In the genomic region with DNA sequence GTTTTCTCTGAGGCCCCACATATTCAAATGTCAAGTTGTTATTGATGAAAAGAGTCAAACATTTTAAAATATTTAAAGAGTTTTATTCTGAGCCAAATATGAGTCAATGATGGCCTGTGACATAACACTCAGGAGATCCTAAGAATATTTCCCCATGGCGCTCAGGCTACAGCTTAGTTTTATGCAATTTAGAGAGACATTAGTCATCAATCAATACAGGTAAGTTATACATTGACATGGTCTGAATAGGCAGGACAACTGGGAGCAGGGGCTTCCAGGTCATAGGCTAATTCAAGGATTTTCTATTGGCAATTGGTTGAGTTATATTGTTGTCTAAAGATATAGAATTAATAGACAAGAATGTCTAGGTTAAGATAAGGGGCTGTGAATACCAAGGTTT, we compare ENCODE assay signal across 15 cellular contexts. TPM values are rescaled to one million over a fixed set of nuclear protein-coding genes. Genes with fewer than 3 reads are reported as not detected.
DNase-seq lines count a peak whose midpoint lies in the region; ATAC-seq, FAIRE-seq and TF ChIP-seq lines count a peak whose summit lies in the region.
"Not testable (repeated sequence)": the region's sequence is repeated elsewhere in the genome, so short reads cannot be mapped to it uniquely, and the experiment has no call there.
"Had no signal": no experiment of that assay in that cellular context is flagged by ENCODE, and none has a peak within 500 bp of the region (broad histone marks: within the 10 kb centered on the region; RNA-seq: fewer than 3 reads in every experiment).

No MANE protein-coding gene starts in this region.

- not testable (repeated sequence) for ATAC-seq in K562
- ATAC-seq in HepG2, result peak; percentile 92

- not testable (repeated sequence) for H3K4me3 ChIP-seq in K562; hepatocyte; HepG2 (replicated peaks in 1 of 3; ENCODE audit: insufficient read depth in 1 of 3, low read depth in 2 of 3, low read length in 3 of 3); small intestine (ENCODE audit: low read depth in 1 of 2, low read length in 2 of 2)

- not testable (repeated sequence) for H3K4me1 ChIP-seq in K562 (replicated peaks in 1 of 2; ENCODE audit: control insufficient read depth in 2 of 2, insufficient read depth in 2 of 2, low read length in 2 of 2); hepatocyte (ENCODE audit: insufficient read depth); small intestine (ENCODE audit: control insufficient read depth in 2 of 2, insufficient read depth in 1 of 2, low read depth in 1 of 2, low read length in 1 of 2)
- peaks cover 23% of the 10 kb centered on the region for H3K4me1 ChIP-seq in HepG2 (ENCODE audit: insufficient read depth, low read length)

- peak overlapping the region; percentile 72 for H3K27ac ChIP-seq in K562 (ENCODE audit: extremely low read depth, low read depth, low read length)
- H3K27ac ChIP-seq in hepatocyte, result peak overlapping the region; percentile 87
- not testable (repeated sequence) for H3K27ac ChIP-seq in HepG2 (ENCODE audit: extremely low read length, insufficient read depth, low read length); small intestine (ENCODE audit: low read depth in 1 of 2, low read length in 1 of 2)

- not testable (repeated sequence) for H3K9ac ChIP-seq in K562 (ENCODE audit: insufficient read depth in 1 of 2, low read depth in 2 of 2, low read length in 2 of 2); HepG2 (ENCODE audit: insufficient read depth, low read depth, low read length)

- CTCF ChIA-PET in Calu3 (lab: Charles Lee), result interaction anchor here (0.8 to 1.5 kb wide), 3 partner anchors 9 to 706 kb away, joined by 3 to 4 read pairs (median 3); no protein-coding TSS in a partner anchor
- CTCF ChIA-PET in K562 (lab: Yijun Ruan, JAX; ENCODE audit: low intra/inter-chr PET ratio); HepG2 (lab: Yijun Ruan, JAX; ENCODE audit: low intra/inter-chr PET ratio, low total read pairs): not testable (repeated sequence)

- not testable (repeated sequence) for DNase-seq in Calu3; K562 (ENCODE audit: extremely low read depth in 1 of 4, low spot score in 3 of 4)
- DNase-seq in hepatocyte (ENCODE audit: low spot score) (peak; percentile 16), HepG2 (ENCODE audit: low spot score) (peak; percentile 44), mucosa of gallbladder (ENCODE audit: low spot score) (peak; percentile 52), small intestine (peak; percentile 82)

- in situ Hi-C loops in K562 (cut with MboI); HepG2 (cut with HindIII; ENCODE audit: extremely low pct_ligation_motif_present, low pct_unique_long_range_greater_than_20kb): not testable (repeated sequence)

- POLR2A ChIA-PET in K562 (lab: Yijun Ruan, JAX), result interaction anchor here (1.1 to 1.2 kb wide), 3 partner anchors 19 to 130 kb away, joined by 3 read pairs; no protein-coding TSS in a partner anchor
- POLR2A ChIA-PET in HepG2 (lab: Yijun Ruan, JAX), result not testable (repeated sequence)

- H2AFZ ChIP-seq in K562 (ENCODE audit: low read depth, low read length); hepatocyte; HepG2 (ENCODE audit: low read length): not testable (repeated sequence)

- H3K79me2 ChIP-seq in K562 (ENCODE audit: control insufficient read depth, insufficient read depth, low read length); hepatocyte; HepG2 (ENCODE audit: insufficient read depth, low read length): not testable (repeated sequence)

- not testable (repeated sequence) for H3K9me3 Mint-ChIP-seq in Calu3 (ENCODE audit: low read depth, unreplicated experiment)

- TF ChIP-seq CTCF in Calu3 (IDR thresholded peaks at IDR 0.05; ENCODE audit: unreplicated experiment); K562 (IDR thresholded peaks at IDR 0.05 in 2 of 3, conservative IDR thresholded peaks at IDR 0.05 in 1 of 3; ENCODE audit: insufficient read depth in 2 of 3, low read depth in 1 of 3, low read length in 3 of 3); hepatocyte (IDR thresholded peaks at IDR 0.05; ENCODE audit: poor library complexity); HepG2 (CRISPR knock-in tag; IDR thresholded peaks at IDR 0.05): not testable (repeated sequence)

- not testable (repeated sequence) for H3K36me3 ChIP-seq in K562 (ENCODE audit: control insufficient read depth, insufficient read depth, low read length); hepatocyte (replicated peaks; ENCODE audit: insufficient read depth, low read depth); HepG2 (replicated peaks in 1 of 2; ENCODE audit: control insufficient read depth in 1 of 2, insufficient read depth in 2 of 2, low read length in 2 of 2); small intestine (ENCODE audit: control insufficient read depth in 2 of 2, insufficient read depth in 2 of 2, low read length in 2 of 2)

- H3K9me2 ChIP-seq in hepatocyte (replicated peaks; ENCODE audit: insufficient read depth), result not testable (repeated sequence)

- not testable (repeated sequence) for H3K4me2 ChIP-seq in K562 (ENCODE audit: insufficient read depth, low read length); HepG2 (ENCODE audit: low read depth, low read length)
- H3K4me2 ChIP-seq in hepatocyte, result peak overlapping the region; percentile 65

- H3K36me3 Mint-ChIP-seq in Calu3 (ENCODE audit: insufficient read depth, unreplicated experiment), result not testable (repeated sequence)

- not testable (repeated sequence) for H3K27me3 ChIP-seq in K562 (ENCODE audit: control insufficient read depth in 2 of 2, insufficient read depth in 2 of 2, low read length in 2 of 2); hepatocyte; HepG2 (ENCODE audit: control insufficient read depth in 1 of 2, insufficient read depth in 2 of 2, low read length in 2 of 2); small intestine (ENCODE audit: control insufficient read depth in 2 of 2, insufficient read depth in 2 of 2, low read length in 2 of 2)

- not testable (repeated sequence) for H3K9me1 ChIP-seq in K562 (ENCODE audit: control insufficient read depth, insufficient read depth, low read length)

- TF ChIP-seq EP300 in K562 (IDR thresholded peaks at IDR 0.05; ENCODE audit: low read length); HepG2 (CRISPR knock-in tag; IDR thresholded peaks at IDR 0.05; ENCODE audit: borderline replicate concordance): not testable (repeated sequence)
- peak in 1 of 2 experiments; percentile 67; a peak in 1 of 4 replicates for TF ChIP-seq EP300 in HepG2 (IDR thresholded peaks at IDR 0.05; ENCODE audit: low read depth in 2 of 2, low read length in 2 of 2)

- peaks cover 31% of the 10 kb centered on the region for H3K4me1 Mint-ChIP-seq in Calu3 (ENCODE audit: low read depth, unreplicated experiment)

- peak overlapping the region; percentile 66 for H3K27ac Mint-ChIP-seq in Calu3 (ENCODE audit: unreplicated experiment)

- intact Hi-C loops in Calu3 (cut with micrococcal nuclease; ENCODE audit: unreplicated experiment), result not testable (repeated sequence)
- intact Hi-C loops in K562 (cut with micrococcal nuclease) (loop anchor here (10.0 kb wide), 1 partner anchor 55 kb away; no protein-coding TSS in a partner anchor), HepG2 (cut with micrococcal nuclease; ENCODE audit: unreplicated experiment) (loop anchor here (5.0 kb wide), 1 partner anchor 908 kb away; no protein-coding TSS in a partner anchor)

- TF ChIP-seq RAD21 in K562 (CRISPR knock-in tag; conservative IDR thresholded peaks at IDR 0.05 in 1 of 2, IDR thresholded peaks at IDR 0.05 in 1 of 2); HepG2 (CRISPR knock-in tag; IDR thresholded peaks at IDR 0.05): not testable (repeated sequence)

- H3K27me3 Mint-ChIP-seq in Calu3 (ENCODE audit: unreplicated experiment), result not testable (repeated sequence)

- 13% methylated on average over 1 of the region's 1 CpG for WGBS in K562 (ENCODE audit: insufficient coverage, low coverage, missing lambda C conversion rate)
- WGBS in hepatocyte (ENCODE audit: low lambda C conversion rate, missing lambda C conversion rate), result 61% methylated on average over 1 of the region's 1 CpG
- WGBS in HepG2 (ENCODE audit: low lambda C conversion rate), result 36% methylated on average over 1 of the region's 1 CpG
- 21 to 48% (median 33%) methylated on average over 1 of the region's 1 CpG for WGBS in small intestine, 3 donors

- H3K4me3 Mint-ChIP-seq in Calu3 (ENCODE audit: low read depth, unreplicated experiment), result peak overlapping the region; percentile 13

- TF ChIP-seq POLR2A in K562 (conservative IDR thresholded peaks at IDR 0.05); HepG2 (IDR thresholded peaks at IDR 0.05; ENCODE audit: insufficient read depth in 1 of 2, low read depth in 2 of 2, low read length in 2 of 2): not testable (repeated sequence)

- not testable (repeated sequence) for BruUV-seq in Calu3 (replicated peaks; lab: Mats Ljungman, UMichigan); K562 (replicated peaks; lab: Mats Ljungman, UMichigan); HepG2 (replicated peaks; lab: Mats Ljungman, UMichigan)

- FAIRE-seq in K562 (lab: Jason Lieb, UNC); HepG2 (lab: Jason Lieb, UNC): not testable (repeated sequence)
- FAIRE-seq in small intestine (lab: Jason Lieb, UNC), result peak; percentile 95

- H4K20me1 ChIP-seq in K562 (replicated peaks; ENCODE audit: control insufficient read depth, insufficient read depth, low read length); hepatocyte (ENCODE audit: insufficient read depth, poor library complexity, severe bottlenecking); HepG2 (ENCODE audit: insufficient read depth, low read length): not testable (repeated sequence)

- H3K9me3 ChIP-seq in K562 (replicated peaks; ENCODE audit: control insufficient read depth, insufficient read depth, low read depth, low read length); hepatocyte (ENCODE audit: low read depth); HepG2 (ENCODE audit: low read length); small intestine (ENCODE audit: control insufficient read depth, low read depth): not testable (repeated sequence)

RNA-seq across cellular contexts. Expression of gene UGT2B11, which starts 34.7 kb away (rescaled TPM):
- not detected in 2 replicates for total RNA-seq in Calu3 (2022)
- not detected in 2 replicates for total RNA-seq in K562 (2011; cell fraction: chromatin; rRNA removed; ENCODE audit: low replicate concordance)
- total RNA-seq in K562 (2011; cell fraction: nucleolus; rRNA removed), result not detected in 2 replicates
- not detected in 2 replicates for total RNA-seq in K562 (2011; cell fraction: nucleoplasm; rRNA removed)
- not detected in 2 replicates for total RNA-seq in K562 (2014; rRNA removed)
- not detected in 2 replicates for total RNA-seq in K562 (2014; rRNA removed; fragmentation: Illumina TruSeq; extraction: Trizol)
- not detected in 2 replicates for total RNA-seq in K562 (2015; rRNA removed; fragmentation: Illumina TruSeq; extraction: Trizol)
- total RNA-seq in K562 (2021), result not detected in 2 replicates
- polyA plus RNA-seq in K562 (2011; rRNA removed), result 0.06 and 0.08 TPM in 2 replicates
- polyA plus RNA-seq in K562 (2011; cell fraction: cytosol; rRNA removed), result 0.06 and 0.15 TPM in 2 replicates
- polyA plus RNA-seq in K562 (2011; cell fraction: nucleus; rRNA removed), result 0.17 TPM in 1 of 2 replicates, not detected in the other
- not detected in 2 replicates for polyA plus RNA-seq in K562 (2012)
- polyA plus RNA-seq in K562 (2014; fragmentation: Illumina TruSeq; extraction: Trizol), result not detected in 2 replicates
- not detected for polyA plus RNA-seq in K562 (2014; fragmentation: Nextera tagmentation; extraction: Ambion mirVana)
- polyA plus RNA-seq in K562 (2014; rRNA removed), result not detected in 2 replicates
- not detected in 2 replicates for polyA minus RNA-seq in K562 (2011; rRNA and poly(A)+ RNA removed)
- polyA minus RNA-seq in K562 (2011; cell fraction: cytosol; rRNA and poly(A)+ RNA removed), result not detected in 2 replicates
- polyA minus RNA-seq in K562 (2011; cell fraction: nucleus; rRNA and poly(A)+ RNA removed), result not detected in 2 replicates
- total RNA-seq in hepatocyte, result 17.1 and 19.5 TPM in 2 replicates
- polyA plus RNA-seq in hepatocyte, result 1.2 and 3.2 TPM in 2 replicates
- 1.2 and 2.1 TPM in 2 replicates for total RNA-seq in HepG2 (2016; rRNA removed; fragmentation: Illumina TruSeq; extraction: Trizol)
- total RNA-seq in HepG2 (2016; cell fraction: cytosol; rRNA removed; fragmentation: Illumina TruSeq; extraction: Trizol; ENCODE audit: low read depth), result 0.62 TPM in 1 of 2 replicates, not detected in the other
- total RNA-seq in HepG2 (2016; cell fraction: insoluble cytoplasmic fraction; rRNA removed; fragmentation: Illumina TruSeq; extraction: Trizol), result 1.2 and 2.2 TPM in 2 replicates
- total RNA-seq in HepG2 (2016; cell fraction: membrane; rRNA removed; fragmentation: Illumina TruSeq; extraction: Trizol), result 0.37 and 0.38 TPM in 2 replicates
- total RNA-seq in HepG2 (2016; cell fraction: nucleus; rRNA removed; fragmentation: Illumina TruSeq; extraction: Trizol), result 2.3 and 2.6 TPM in 2 replicates
- 1.4 and 3.4 TPM in 2 replicates for polyA plus RNA-seq in HepG2 (2011; rRNA removed)
- 0.47 and 2.7 TPM in 2 replicates for polyA plus RNA-seq in HepG2 (2011; cell fraction: cytosol; rRNA removed)
- polyA plus RNA-seq in HepG2 (2011; cell fraction: nucleus; rRNA removed), result 0.11 and 1.5 TPM in 2 replicates
- polyA plus RNA-seq in HepG2 (2012), result 1.4 and 1.5 TPM in 2 replicates
- 0.11 and 0.20 TPM in 2 replicates for polyA plus RNA-seq in HepG2 (2016; cell fraction: cytosol; fragmentation: Illumina TruSeq; extraction: Trizol; ENCODE audit: low read depth)
- 0.50 and 1.0 TPM in 2 replicates for polyA plus RNA-seq in HepG2 (2016; cell fraction: insoluble cytoplasmic fraction; fragmentation: Illumina TruSeq; extraction: Trizol; ENCODE audit: low read depth)
- polyA plus RNA-seq in HepG2 (2016; cell fraction: membrane; fragmentation: Illumina TruSeq; extraction: Trizol; ENCODE audit: low read depth), result 0.35 and 0.39 TPM in 2 replicates
- 2.0 and 2.7 TPM in 2 replicates for polyA plus RNA-seq in HepG2 (2016; cell fraction: nucleus; fragmentation: Illumina TruSeq; extraction: Trizol; ENCODE audit: insufficient read depth, low read depth)
- 0.42 TPM in 1 of 2 replicates, not detected in the other for polyA minus RNA-seq in HepG2 (2011; rRNA and poly(A)+ RNA removed; ENCODE audit: low replicate concordance)
- polyA minus RNA-seq in HepG2 (2011; cell fraction: cytosol; rRNA and poly(A)+ RNA removed), result 0.53 and 1.8 TPM in 2 replicates
- 1.4 and 4.4 TPM in 2 replicates for polyA minus RNA-seq in HepG2 (2011; cell fraction: nucleus; rRNA and poly(A)+ RNA removed)
- 26.2 TPM for total RNA-seq in mucosa of gallbladder
- polyA plus RNA-seq in small intestine, result 1 to 10 TPM in 1 of 3 donors, not detected in 2; 1.1 TPM
- total RNA-seq: A172; A673; CD4-positive, alpha-beta memory T cell; Daoy; G401; GM23338; H4; H9 had no signal
- polyA plus RNA-seq: BJ; CD4-positive, alpha-beta memory T cell; GM23338 had no signal
